ENCODE assay signal across 14 cellular contexts in the genomic region with DNA sequence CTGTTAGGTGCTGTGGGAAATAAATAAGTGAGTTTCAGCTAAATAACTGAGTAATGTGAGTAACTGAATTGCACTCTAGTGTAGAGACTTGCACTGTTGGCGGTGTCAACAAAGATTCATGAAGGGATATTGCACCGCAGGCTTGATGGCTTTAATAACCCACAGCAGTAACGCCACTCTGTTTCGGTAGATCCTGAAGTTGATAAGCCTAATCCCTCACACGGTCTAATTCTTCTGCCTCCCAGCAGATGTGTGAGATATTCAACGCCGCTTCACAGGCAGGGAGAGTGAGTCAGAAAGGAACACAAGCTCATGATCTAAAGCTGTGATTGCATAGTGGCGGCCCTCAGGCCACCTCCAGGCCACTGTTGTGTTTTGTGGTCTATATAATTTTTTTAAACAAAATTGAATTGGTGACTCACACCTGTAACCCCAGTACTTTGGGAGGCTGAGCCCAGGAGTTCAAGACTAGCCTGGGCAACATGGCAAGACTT.
DNase-seq lines count a peak whose midpoint lies in the region; ATAC-seq and TF ChIP-seq lines count a peak whose summit lies in the region.
"Had no signal": no experiment of that assay in that cellular context is flagged by ENCODE, and none has a peak within 500 bp of the region (broad histone marks: within the 10 kb centered on the region; RNA-seq: fewer than 3 reads in every experiment).

No MANE protein-coding gene starts in this region.

- in situ Hi-C loops in mammary epithelial cell (cut with MboI; ENCODE audit: low sequenced_read_pairs in 2 of 2) = no loop called here

- no peak overlapping the region for H3K9ac ChIP-seq in mammary epithelial cell (ENCODE audit: insufficient read depth, low read length)

- no peaks in the 10 kb centered on the region for H3K36me3 Mint-ChIP-seq in nephron (ENCODE audit: low read depth)
- H3K36me3 Mint-ChIP-seq: natural killer cell treated with Interleukin-12 subunit alpha and Interleukin-12 subunit beta and Interleukin-15 and Interleukin-18, amount 100 ng/mL, for 72 hours had no signal

- no peaks in the 10 kb centered on the region for H3K27me3 ChIP-seq in mammary epithelial cell (ENCODE audit: insufficient read depth, low read length)

- no peaks in the 10 kb centered on the region for H4K20me1 ChIP-seq in mammary epithelial cell (ENCODE audit: insufficient read depth, low read length)

- H2AFZ ChIP-seq in mammary epithelial cell (ENCODE audit: low read depth, low read length) = peak overlapping the region; percentile 40

- no peaks in the 10 kb centered on the region for H3K9me3 Mint-ChIP-seq in nephron
- H3K9me3 Mint-ChIP-seq: natural killer cell treated with Interleukin-12 subunit alpha and Interleukin-12 subunit beta and Interleukin-15 and Interleukin-18, amount 100 ng/mL, for 72 hours; T-helper 1 cell treated with Interleukin-12 subunit alpha and Interleukin-12 subunit beta and Interleukin-4 antibody, amounts not matched to agents 30 μg/mL and 1 μg/mL, for 36 hours had no signal

- DNase-seq in GM04504 (ENCODE audit: low read depth) = peak; percentile 12
- peak; percentile 19 for DNase-seq in NCI-H460 (ENCODE audit: extremely low read depth, low read depth)
- DNase-seq in mammary epithelial cell = peak; percentile 99
- no peak for DNase-seq in SHP77 treated with DMSO at 0.1 percent for 48 hours (lab: John Stamatoyannopoulos, UW)
- DNase-seq in NCI-H1930 (lab: John Stamatoyannopoulos, UW) = no peak
- no peak for DNase-seq in caudate nucleus (lab: John Stamatoyannopoulos, UW)
- DNase-seq: activated T-cell treated with anti-CD3 and anti-CD28 coated beads, Interleukin-2, amount 50 U/mL, for 48 hours; cortex of kidney; GF-D8; NCI-H2227 treated with DMSO at 0.1 percent for 48 hours had no signal

- no TSS peak for BruUV-seq in mammary epithelial cell (replicated peaks; lab: Mats Ljungman, UMichigan)

- H3K9me3 ChIP-seq in mammary epithelial cell (replicated peaks; ENCODE audit: insufficient read depth, low read length) = no peaks in the 10 kb centered on the region

- TF ChIP-seq CTCF in mammary epithelial cell (conservative IDR thresholded peaks at IDR 0.05 in 1 of 2, IDR thresholded peaks at IDR 0.05 in 1 of 2; ENCODE audit: extremely low read depth in 1 of 2, insufficient read depth in 1 of 2, low read depth in 1 of 2, low read length in 2 of 2) (no peak), nephron (IDR thresholded peaks at IDR 0.05; ENCODE audit: unreplicated experiment in 3 of 3) (no peak)

- no peaks in the 10 kb centered on the region for H3K36me3 ChIP-seq in mammary epithelial cell (ENCODE audit: insufficient read depth, low read length)

- 16% methylated on average over 8 of the region's 8 CpGs for WGBS in mammary epithelial cell (ENCODE audit: low coverage, missing lambda C conversion rate)

- H3K4me3 Mint-ChIP-seq in nephron = no peak overlapping the region
- H3K4me3 Mint-ChIP-seq: natural killer cell treated with Interleukin-12 subunit alpha and Interleukin-12 subunit beta and Interleukin-15 and Interleukin-18, amount 100 ng/mL, for 72 hours; T-helper 1 cell treated with Interleukin-12 subunit alpha and Interleukin-12 subunit beta and Interleukin-4 antibody, amounts not matched to agents 30 μg/mL and 1 μg/mL, for 36 hours had no signal

- no peak overlapping the region for H3K27ac ChIP-seq in mammary epithelial cell (ENCODE audit: insufficient read depth, low read depth, low read length)
- H3K27ac ChIP-seq in caudate nucleus (ENCODE audit: low read depth, low read length) = no peak overlapping the region

- intact Hi-C loops in mammary epithelial cell (cut with micrococcal nuclease) = loop anchor here (1.0 to 5.0 kb wide), 4 partner anchors 34 to 111 kb away; no protein-coding TSS in a partner anchor

- no peaks in the 10 kb centered on the region for H3K27me3 Mint-ChIP-seq in nephron (ENCODE audit: low read depth)

- no peaks in the 10 kb centered on the region for H3K79me2 ChIP-seq in mammary epithelial cell (ENCODE audit: insufficient read depth, low read length)

- no peak for ATAC-seq in HG02642 (IDR thresholded peaks at IDR 0.05; ENCODE audit: poor library complexity, unreplicated experiment)

- H3K4me1 ChIP-seq in mammary epithelial cell (ENCODE audit: insufficient read depth, low read length) = peaks cover 14% of the 10 kb centered on the region

- H3K4me1 Mint-ChIP-seq in nephron = peaks cover 33% of the 10 kb centered on the region

- CTCF ChIA-PET in mammary epithelial cell (lab: Charles Lee; ENCODE audit: low non-redundant PET) = interaction anchor here (0.7 kb wide), 1 partner anchor 34 kb away, joined by 4 read pairs; no protein-coding TSS in a partner anchor

- H3K4me3 ChIP-seq in mammary epithelial cell (replicated peaks in 1 of 3; ENCODE audit: insufficient read depth in 1 of 3, low read depth in 2 of 3, low read length in 3 of 3) = no peak overlapping the region

- dilution Hi-C loops in mammary epithelial cell (cut with HindIII; ENCODE audit: low sequenced_read_pairs) = no loop called here

- H3K27ac Mint-ChIP-seq in nephron = peak overlapping the region in 2 of 3 experiments; percentile 14 to 76
- H3K27ac Mint-ChIP-seq: natural killer cell treated with Interleukin-12 subunit alpha and Interleukin-12 subunit beta and Interleukin-15 and Interleukin-18, amount 100 ng/mL, for 72 hours; T-helper 1 cell treated with Interleukin-12 subunit alpha and Interleukin-12 subunit beta and Interleukin-4 antibody, amounts not matched to agents 30 μg/mL and 1 μg/mL, for 36 hours had no signal

- H3K4me2 ChIP-seq in mammary epithelial cell (ENCODE audit: insufficient read depth, low read depth, low read length) = no peak overlapping the region

Comparison
In these comparisons a context has a peak if more than half of its experiments do, and no peak if none do; other contexts are left out.
1. DNase-seq: peak in GM04504 (single experiment), NCI-H460 (single experiment) and mammary epithelial cell (single experiment); none in SHP77 treated with DMSO at 0.1 percent for 48 hours (single experiment), NCI-H1930 (0 of 2) and caudate nucleus (0 of 61).